ENCODE assay signal across 18 cellular contexts in genomic region chr6:134795696-134796095, GRCh38.
DNase-seq lines count a peak whose midpoint lies in the region; ATAC-seq, FAIRE-seq and TF ChIP-seq lines count a peak whose summit lies in the region.
"Had no signal": no experiment of that assay in that cellular context is flagged by ENCODE, and none has a peak within 500 bp of the region (broad histone marks: within the 10 kb centered on the region; RNA-seq: fewer than 3 reads in every experiment).

No MANE protein-coding gene starts in this region.

- dilution Hi-C loops in endothelial cell of umbilical vein (cut with MboI; ENCODE audit: extremely low pct_ligation_motif_present, low sequenced_read_pairs) = no loop called here

- H3K27ac ChIP-seq in endothelial cell of umbilical vein (ENCODE audit: insufficient read depth, low read depth, low read length) = no peak overlapping the region
- peak overlapping the region; percentile 54 to 61 for H3K27ac ChIP-seq in thoracic aorta
- H3K27ac ChIP-seq: BLaER1 treated with 17β-estradiol and CSF1 and Interleukin-3, amounts not matched to agents 10 nM and 100 nM had no signal

- H3K36me3 ChIP-seq in endothelial cell of umbilical vein (ENCODE audit: control insufficient read depth in 2 of 2, extremely low read depth in 1 of 2, insufficient read depth in 2 of 2, low read length in 2 of 2) (no peaks in the 10 kb centered on the region), thoracic aorta (no peaks in the 10 kb centered on the region)
- H3K36me3 ChIP-seq: BLaER1 treated with 17β-estradiol and CSF1 and Interleukin-3, amounts not matched to agents 10 nM and 100 nM had no signal

- no peak overlapping the region for H3K4me3 ChIP-seq in endothelial cell of umbilical vein (replicated peaks in 1 of 3; ENCODE audit: insufficient read depth in 1 of 3, low read depth in 1 of 3, low read length in 3 of 3)
- no peak overlapping the region for H3K4me3 ChIP-seq in thoracic aorta
- H3K4me3 ChIP-seq: BLaER1 treated with 17β-estradiol and CSF1 and Interleukin-3, amounts not matched to agents 10 nM and 100 nM had no signal

- no peaks in the 10 kb centered on the region for H3K27me3 Mint-ChIP-seq in mesothelial cell of epicardium (ENCODE audit: low read depth)

- no TSS peak for BruUV-seq in endothelial cell of umbilical vein (replicated peaks; lab: Mats Ljungman, UMichigan)

- H3K27me3 ChIP-seq in endothelial cell of umbilical vein (ENCODE audit: control insufficient read depth in 2 of 2, insufficient read depth in 2 of 2, low read length in 2 of 2) = no peaks in the 10 kb centered on the region
- H3K27me3 ChIP-seq in thoracic aorta (replicated peaks; ENCODE audit: insufficient read depth) = no peaks in the 10 kb centered on the region
- H3K27me3 ChIP-seq: BLaER1 treated with 17β-estradiol and CSF1 and Interleukin-3, amounts not matched to agents 10 nM and 100 nM had no signal

- ATAC-seq in thoracic aorta (ENCODE audit: insufficient number of reproducible peaks, low FRiP score, low read depth) = no peak

- H2AFZ ChIP-seq in endothelial cell of umbilical vein (ENCODE audit: low read depth, low read length) = no peak overlapping the region

- no peaks in the 10 kb centered on the region for H4K20me1 ChIP-seq in endothelial cell of umbilical vein (replicated peaks; ENCODE audit: control insufficient read depth, extremely low read depth, insufficient read depth, low read length)
- H4K20me1 ChIP-seq: BLaER1 treated with 17β-estradiol and CSF1 and Interleukin-3, amounts not matched to agents 10 nM and 100 nM had no signal

- no peak overlapping the region for H3K4me2 ChIP-seq in endothelial cell of umbilical vein (ENCODE audit: insufficient read depth, low read length)
- H3K4me2 ChIP-seq: BLaER1 treated with 17β-estradiol and CSF1 and Interleukin-3, amounts not matched to agents 10 nM and 100 nM had no signal

- H3K27ac Mint-ChIP-seq in mesothelial cell of epicardium = peak overlapping the region; percentile 52
- H3K27ac Mint-ChIP-seq: HFFc6 had no signal

- H3K9me3 Mint-ChIP-seq in mesothelial cell of epicardium = peaks cover 32% of the 10 kb centered on the region

- peaks cover 26% of the 10 kb centered on the region for H3K36me3 Mint-ChIP-seq in mesothelial cell of epicardium

- H3K4me3 Mint-ChIP-seq in mesothelial cell of epicardium = no peak overlapping the region
- H3K4me3 Mint-ChIP-seq: HFFc6 had no signal

- POLR2A ChIA-PET in endothelial cell of umbilical vein (lab: Charles Lee) = no interaction called here

- no peaks in the 10 kb centered on the region for H3K9me1 ChIP-seq in endothelial cell of umbilical vein (replicated peaks; ENCODE audit: control insufficient read depth, extremely low read depth, insufficient read depth, low read length)

- no peaks in the 10 kb centered on the region for H3K79me2 ChIP-seq in endothelial cell of umbilical vein (ENCODE audit: control insufficient read depth, insufficient read depth, low read length)

- H3K4me1 Mint-ChIP-seq in mesothelial cell of epicardium = peaks cover 30% of the 10 kb centered on the region

- no peak for TF ChIP-seq POLR2A in endothelial cell of umbilical vein (IDR thresholded peaks at IDR 0.05; ENCODE audit: low read depth, low read length)

- H3K4me1 ChIP-seq in endothelial cell of umbilical vein (ENCODE audit: control insufficient read depth, extremely low read depth, insufficient read depth, low read length) = no peaks in the 10 kb centered on the region
- peaks cover 7 to 38% of the 10 kb centered on the region in 2 donors for H3K4me1 ChIP-seq in thoracic aorta (ENCODE audit: control insufficient read depth in 1 of 2, low read depth in 2 of 2)
- H3K4me1 ChIP-seq: BLaER1 treated with 17β-estradiol and CSF1 and Interleukin-3, amounts not matched to agents 10 nM and 100 nM had no signal

- TF ChIP-seq CTCF in endothelial cell of umbilical vein (IDR thresholded peaks at IDR 0.05; ENCODE audit: extremely low read depth in 1 of 2, insufficient read depth in 1 of 2, low read depth in 1 of 2, low read length in 2 of 2) = no peak
- no peak for TF ChIP-seq CTCF in mesothelial cell of epicardium (IDR thresholded peaks at IDR 0.05; ENCODE audit: unreplicated experiment)
- no peak for TF ChIP-seq CTCF in thoracic aorta (IDR thresholded peaks at IDR 0.05)

- no peaks in the 10 kb centered on the region for H3K9me3 ChIP-seq in endothelial cell of umbilical vein (replicated peaks; ENCODE audit: control insufficient read depth, insufficient read depth, low read length)
- peaks cover 9% of the 10 kb centered on the region for H3K9me3 ChIP-seq in thoracic aorta

- intact Hi-C loops in endothelial cell of umbilical vein (cut with micrococcal nuclease) = no loop called here

- H3K9ac ChIP-seq in endothelial cell of umbilical vein (replicated peaks; ENCODE audit: extremely low read depth, insufficient read depth, low read length) = no peak overlapping the region
- H3K9ac ChIP-seq: BLaER1 treated with 17β-estradiol and CSF1 and Interleukin-3, amounts not matched to agents 10 nM and 100 nM had no signal

- no peak for FAIRE-seq in endothelial cell of umbilical vein (lab: Jason Lieb, UNC)
- FAIRE-seq: H1, RCC 7860 had no signal

- DNase-seq in amniotic epithelial cell (ENCODE audit: low read depth) = peak; percentile 55
- DNase-seq in endothelial cell of umbilical vein (ENCODE audit: low read depth, low spot score) = peak; percentile 16
- DNase-seq in mesothelial cell of epicardium (ENCODE audit: low spot score in 2 of 2, unreplicated experiment in 2 of 2) = no peak
- DNase-seq in thoracic aorta (ENCODE audit: low spot score) = no peak
- DNase-seq in NOMO-1 treated with dmso at 0.1 percent for 144 hours (lab: John Stamatoyannopoulos, UW; ENCODE audit: unreplicated experiment) = no peak
- DNase-seq in activated naive CD4-positive, alpha-beta T cell treated with Interleukin-2 at 50 U/mL for 16 hours = no peak
- no peak for DNase-seq in activated effector memory CD4-positive, alpha-beta T cell treated with Interleukin-2 at 50 U/mL for 16 hours
- DNase-seq: DMS 273 treated with DMSO at 0.1 percent for 48 hours, HFFc6, Kasumi-1, NCI-H187 treated with DMSO at 0.1 percent for 48 hours, NCI-H2171, NCI-H446 treated with DMSO at 0.1 percent for 48 hours, NCI-H774, SHP77 treated with DMSO at 0.1 percent for 48 hours had no signal

- CTCF ChIA-PET in endothelial cell of umbilical vein (lab: Charles Lee) = interaction anchor here (1.0 kb wide), 1 partner anchor 10 kb away, joined by 3 read pairs; no protein-coding TSS in a partner anchor

TF ChIP-seq in endothelial cell of umbilical vein, 7 proteins besides CTCF, POLR2A, EP300 and RAD21:
- TF ChIP-seq POLR2AphosphoS5 (IDR thresholded peaks at IDR 0.05; ENCODE audit: insufficient read depth, low read depth, low read length) (no peak), MAX (IDR thresholded peaks at IDR 0.05; ENCODE audit: insufficient read depth, insufficient read length) (no peak), FOS (IDR thresholded peaks at IDR 0.05; ENCODE audit: borderline replicate concordance, insufficient read depth, low read length) (no peak), GATA2 (IDR thresholded peaks at IDR 0.05; ENCODE audit: insufficient read depth, insufficient read length, low read depth, low read length) (no peak), EZH2 (IDR thresholded peaks at IDR 0.05; ENCODE audit: borderline replicate concordance, low read depth, low read length, severe bottlenecking) (no peak), MYC (IDR thresholded peaks at IDR 0.05; ENCODE audit: low read depth, low read length) (no peak), JUN (IDR thresholded peaks at IDR 0.05; ENCODE audit: borderline replicate concordance, insufficient read depth, insufficient read length, low read depth) (no peak)

Comparison
In these comparisons a context has a peak if more than half of its experiments do, and no peak if none do; other contexts are left out.
1. DNase-seq: peak in amniotic epithelial cell (single experiment) and endothelial cell of umbilical vein (single experiment); none in mesothelial cell of epicardium (0 of 2), thoracic aorta (single experiment), NOMO-1 treated with dmso at 0.1 percent for 144 hours (single experiment), activated naive CD4-positive, alpha-beta T cell treated with Interleukin-2 at 50 U/mL for 16 hours (single experiment) and activated effector memory CD4-positive, alpha-beta T cell treated with Interleukin-2 at 50 U/mL for 16 hours (single experiment).